In the genomic region with DNA sequence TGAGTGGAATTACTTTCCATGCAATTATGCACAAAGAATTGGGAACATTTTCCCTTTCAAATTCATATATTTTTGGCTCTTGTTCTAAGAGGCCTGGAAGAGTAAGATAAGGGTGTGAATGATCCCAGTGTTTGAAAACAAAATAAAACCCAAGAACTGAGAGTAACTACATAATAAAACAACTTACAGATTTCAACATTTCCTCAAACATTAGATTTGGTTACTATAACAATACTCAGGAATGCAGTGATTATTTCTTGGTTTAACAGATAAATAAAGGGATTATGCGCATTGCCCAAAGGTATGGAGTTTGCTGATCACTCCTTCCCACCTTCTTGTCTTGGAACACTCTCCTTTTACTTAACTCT, we compare ENCODE assay signal across 12 cellular contexts.
DNase-seq lines count a peak whose midpoint lies in the region; ATAC-seq and TF ChIP-seq lines count a peak whose summit lies in the region.
"Had no signal": no experiment of that assay in that cellular context is flagged by ENCODE, and none has a peak within 500 bp of the region (broad histone marks: within the 10 kb centered on the region; RNA-seq: fewer than 3 reads in every experiment).

No MANE protein-coding gene starts in this region.

- intact Hi-C loops in Right ventricle myocardium inferior (cut with DNase I) (loop anchor here (2.0 kb wide), 1 partner anchor 292 kb away; a partner anchor contains a TSS), uterus (cut with DNase I; ENCODE audit: low total_unique reads) (no loop called here), A673 (cut with micrococcal nuclease; ENCODE audit: unreplicated experiment) (no loop called here)

- no peaks in the 10 kb centered on the region for H3K27me3 ChIP-seq in cardiac muscle cell
- no peaks in the 10 kb centered on the region for H3K27me3 ChIP-seq in duodenal mucosa (ENCODE audit: control insufficient read depth in 1 of 2, insufficient read depth in 2 of 2, low read length in 2 of 2)
- no peaks in the 10 kb centered on the region for H3K27me3 ChIP-seq in muscle layer of duodenum (ENCODE audit: low read depth, low read length)
- H3K27me3 ChIP-seq in uterus = no peaks in the 10 kb centered on the region
- no peaks in the 10 kb centered on the region for H3K27me3 ChIP-seq in A673 (replicated peaks; ENCODE audit: insufficient read depth, low read depth, low read length, poor library complexity)

- peak in 1 of 2 donors; percentile 85 for DNase-seq in cardiac muscle cell (ENCODE audit: low read depth in 1 of 2, low spot score in 1 of 2)
- no peak for DNase-seq in Right ventricle myocardium inferior (ENCODE audit: missing footprints)
- DNase-seq in uterus = no peak
- DNase-seq in retina = no peak
- no peak for DNase-seq in stimulated activated effector memory CD8-positive, alpha-beta T cell treated with anti-CD3 and anti-CD28 coated beads, Interleukin-12 subunit alpha, Interleukin-12 subunit beta, amount 100 ng/mL, for 72 hours (ENCODE audit: low spot score in 2 of 2)
- DNase-seq in A673 (ENCODE audit: low spot score) = no peak
- DNase-seq: activated gamma-delta T cell, NCI-H187 treated with DMSO at 0.1 percent for 48 hours had no signal

- no peak overlapping the region for H3K4me3 Mint-ChIP-seq in stimulated activated effector memory CD8-positive, alpha-beta T cell treated with anti-CD3 and anti-CD28 coated beads, Interleukin-12 subunit alpha, Interleukin-12 subunit beta, amount 100 ng/mL, for 72 hours
- H3K4me3 Mint-ChIP-seq: memory B cell, type B pancreatic cell had no signal

- no TSS peak for BruUV-seq in A673 (replicated peaks; lab: Mats Ljungman, UMichigan)

- H3K36me3 ChIP-seq in cardiac muscle cell (peaks cover 6% of the 10 kb centered on the region), duodenal mucosa (ENCODE audit: control insufficient read depth in 1 of 2, insufficient read depth in 2 of 2, low read length in 2 of 2) (peaks cover 0 to 11% of the 10 kb centered on the region in 2 donors), muscle layer of duodenum (ENCODE audit: control insufficient read depth in 1 of 2, insufficient read depth in 2 of 2, low read length in 2 of 2) (peaks cover 0 to 20% of the 10 kb centered on the region in 2 donors), uterus (no peaks in the 10 kb centered on the region), A673 (ENCODE audit: insufficient read depth, low read length, poor library complexity, severe bottlenecking) (no peaks in the 10 kb centered on the region)

- H3K4me1 ChIP-seq in cardiac muscle cell (ENCODE audit: low read depth) (no peaks in the 10 kb centered on the region), duodenal mucosa (ENCODE audit: control insufficient read depth in 1 of 2, insufficient read depth in 2 of 2, low read length in 2 of 2) (peaks cover 0 to 10% of the 10 kb centered on the region in 2 donors), muscle layer of duodenum (ENCODE audit: control insufficient read depth in 1 of 2, insufficient read depth in 2 of 2, low read length in 2 of 2) (no peaks in the 10 kb centered on the region), uterus (peaks cover 0 to 16% of the 10 kb centered on the region in 2 donors), A673 (ENCODE audit: insufficient read depth, low read length, poor library complexity, severe bottlenecking) (peaks cover 5% of the 10 kb centered on the region)

- H3K4me3 ChIP-seq in cardiac muscle cell = no peak overlapping the region
- no peak overlapping the region for H3K4me3 ChIP-seq in duodenal mucosa (ENCODE audit: low read depth in 1 of 2, low read length in 2 of 2)
- no peak overlapping the region for H3K4me3 ChIP-seq in muscle layer of duodenum (ENCODE audit: low read depth in 1 of 2, low read length in 2 of 2)
- no peak overlapping the region for H3K4me3 ChIP-seq in uterus
- H3K4me3 ChIP-seq in A673 (ENCODE audit: low read depth, low read length, poor library complexity, severe bottlenecking) = no peak overlapping the region

- peaks cover 3% of the 10 kb centered on the region for H3K9me3 Mint-ChIP-seq in stimulated activated effector memory CD8-positive, alpha-beta T cell treated with anti-CD3 and anti-CD28 coated beads, Interleukin-12 subunit alpha, Interleukin-12 subunit beta, amount 100 ng/mL, for 72 hours
- H3K9me3 Mint-ChIP-seq: memory B cell, type B pancreatic cell had no signal

- peaks cover 40% of the 10 kb centered on the region for H3K4me1 Mint-ChIP-seq in stimulated activated effector memory CD8-positive, alpha-beta T cell treated with anti-CD3 and anti-CD28 coated beads, Interleukin-12 subunit alpha, Interleukin-12 subunit beta, amount 100 ng/mL, for 72 hours
- H3K4me1 Mint-ChIP-seq: memory B cell had no signal

- POLR2A ChIA-PET in A673 (lab: Charles Lee; ENCODE audit: low non-redundant PET) = no interaction called here

- peaks cover 51% of the 10 kb centered on the region for H3K36me3 Mint-ChIP-seq in stimulated activated effector memory CD8-positive, alpha-beta T cell treated with anti-CD3 and anti-CD28 coated beads, Interleukin-12 subunit alpha, Interleukin-12 subunit beta, amount 100 ng/mL, for 72 hours

- no peak for TF ChIP-seq POLR2A in uterus (IDR thresholded peaks at IDR 0.05)

- TF ChIP-seq CTCF in cardiac muscle cell (IDR thresholded peaks at IDR 0.05; ENCODE audit: low read depth, low read length) = no peak
- no peak for TF ChIP-seq CTCF in uterus (IDR thresholded peaks at IDR 0.05)
- TF ChIP-seq CTCF in A673 (conservative IDR thresholded peaks at IDR 0.05; ENCODE audit: low read depth, low read length) = no peak

- no peak for ATAC-seq in Right ventricle myocardium inferior
- ATAC-seq in stimulated activated effector memory CD8-positive, alpha-beta T cell treated with anti-CD3 and anti-CD28 coated beads, Interleukin-12 subunit alpha, Interleukin-12 subunit beta, amount 100 ng/mL, for 72 hours = no peak

- H3K27ac Mint-ChIP-seq in stimulated activated effector memory CD8-positive, alpha-beta T cell treated with anti-CD3 and anti-CD28 coated beads, Interleukin-12 subunit alpha, Interleukin-12 subunit beta, amount 100 ng/mL, for 72 hours = no peak overlapping the region

- CTCF ChIA-PET in A673 (lab: Charles Lee) = no interaction called here

- H3K27ac ChIP-seq in cardiac muscle cell (peak overlapping the region; percentile 41), duodenal mucosa (ENCODE audit: low read depth, low read length) (peak overlapping the region; percentile 54), muscle layer of duodenum (ENCODE audit: low read length) (peak overlapping the region; percentile 90), uterus (peak overlapping the region; percentile 86 to 95), A673 (ENCODE audit: low read depth, low read length, poor library complexity, severe bottlenecking) (no peak overlapping the region)

- H3K9ac ChIP-seq in duodenal mucosa (ENCODE audit: low read depth in 1 of 2, low read length in 2 of 2) = no peak overlapping the region

- no peaks in the 10 kb centered on the region for H3K9me3 ChIP-seq in cardiac muscle cell (ENCODE audit: low read depth)
- H3K9me3 ChIP-seq in duodenal mucosa (ENCODE audit: control insufficient read depth in 1 of 2, low read length in 2 of 2) = no peaks in the 10 kb centered on the region
- H3K9me3 ChIP-seq in muscle layer of duodenum (ENCODE audit: control insufficient read depth in 1 of 2, low read length in 2 of 2) = no peaks in the 10 kb centered on the region
- no peaks in the 10 kb centered on the region for H3K9me3 ChIP-seq in uterus
- H3K9me3 ChIP-seq in A673 (ENCODE audit: low read depth, low read length, poor library complexity, severe bottlenecking) = no peaks in the 10 kb centered on the region
